Comparison of ENCODE assay signal across 27 cellular contexts in the genomic region with DNA sequence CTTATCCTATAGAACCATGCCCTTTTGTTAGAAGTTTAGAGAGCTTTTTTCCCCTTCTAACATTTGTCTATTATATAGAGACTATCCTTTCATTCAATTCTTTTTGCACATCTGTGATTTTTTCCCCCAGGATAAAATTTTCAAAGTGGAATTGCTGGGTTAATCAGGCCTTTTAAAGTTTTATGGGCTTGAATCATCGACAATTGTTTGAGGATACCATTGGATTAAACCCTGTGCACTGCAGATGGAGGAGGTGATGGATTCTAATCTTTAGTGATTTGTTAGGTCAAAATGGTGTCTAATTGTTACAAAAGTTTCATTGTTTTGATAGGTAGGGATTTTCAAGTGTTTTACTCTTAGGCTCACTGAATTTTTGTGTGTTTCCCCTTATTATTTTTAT.
"Had no signal": no experiment of that assay in that cellular context is flagged by ENCODE, and none has a peak within 500 bp of the region (broad histone marks: within the 10 kb centered on the region; RNA-seq: fewer than 3 reads in every experiment).

No MANE protein-coding gene starts in this region.

- H3K4me3 ChIP-seq: stomach, suprapubic skin, testis, thoracic aorta, thyroid gland, tibial artery, tibial nerve, transverse colon, upper lobe of left lung, uterus, vagina had no signal

- H3K27me3 Mint-ChIP-seq: stimulated activated memory B cell treated with anti-CD40 and anti-IgM and Interleukin-4, amounts not matched to agents 10 μg/mL and 1 μg/mL and 100 μg/mL, for 72 hours; stimulated activated naive CD8-positive, alpha-beta T cell treated with anti-CD3 and anti-CD28 coated beads, Interleukin-15, amount 100 ng/mL, for 72 hours had no signal

- H3K36me3 ChIP-seq: stomach, suprapubic skin, thoracic aorta, thyroid gland, tibial artery, tibial nerve, transverse colon, upper lobe of left lung, uterus, vagina had no signal

- H3K27me3 ChIP-seq: stomach, suprapubic skin, testis, thyroid gland, tibial artery, tibial nerve, transverse colon, upper lobe of left lung, uterus, vagina had no signal

- H3K4me1 Mint-ChIP-seq: stimulated activated memory B cell treated with anti-CD40 and anti-IgM and Interleukin-4, amounts not matched to agents 10 μg/mL and 1 μg/mL and 100 μg/mL, for 72 hours; stimulated activated naive B cell treated with anti-CD40 and anti-IgM and Interleukin-4, amounts not matched to agents 10 μg/mL and 1 μg/mL and 100 μg/mL, for 72 hours had no signal

- H3K36me3 Mint-ChIP-seq: stimulated activated effector memory CD8-positive, alpha-beta T cell treated with anti-CD3 and anti-CD28 coated beads, Interleukin-12 subunit alpha, Interleukin-12 subunit beta, amount 100 ng/mL, for 72 hours; stimulated activated memory B cell treated with anti-CD40 and anti-IgM and Interleukin-4, amounts not matched to agents 10 μg/mL and 1 μg/mL and 100 μg/mL, for 72 hours; stimulated activated naive B cell treated with anti-CD40 and anti-IgM and Interleukin-4, amounts not matched to agents 10 μg/mL and 1 μg/mL and 100 μg/mL, for 72 hours; type B pancreatic cell had no signal

- ATAC-seq: stimulated activated effector memory CD8-positive, alpha-beta T cell treated with anti-CD3 and anti-CD28 coated beads, Interleukin-12 subunit alpha, Interleukin-12 subunit beta, amount 100 ng/mL, for 72 hours; stimulated activated memory B cell treated with anti-CD40 and anti-IgM and Interleukin-4, amounts not matched to agents 10 μg/mL and 1 μg/mL and 100 μg/mL, for 72 hours; stimulated activated naive B cell treated with anti-CD40 and anti-IgM and Interleukin-4, amounts not matched to agents 10 μg/mL and 1 μg/mL and 100 μg/mL, for 72 hours; stimulated activated naive CD8-positive, alpha-beta T cell treated with anti-CD3 and anti-CD28 coated beads, Interleukin-15, amount 100 ng/mL, for 72 hours; stimulated activated naive CD8-positive, alpha-beta T cell treated with anti-CD3 and anti-CD28 coated beads, Interleukin-15, Interleukin-2, amounts not matched to agents 100 U/mL and 50 U/mL, for 24 hours had no signal

- H3K27ac Mint-ChIP-seq: stimulated activated effector memory CD8-positive, alpha-beta T cell treated with anti-CD3 and anti-CD28 coated beads, Interleukin-12 subunit alpha, Interleukin-12 subunit beta, amount 100 ng/mL, for 72 hours; stimulated activated memory B cell treated with anti-CD40 and anti-IgM and Interleukin-4, amounts not matched to agents 10 μg/mL and 1 μg/mL and 100 μg/mL, for 72 hours; stimulated activated naive B cell treated with anti-CD40 and anti-IgM and Interleukin-4, amounts not matched to agents 10 μg/mL and 1 μg/mL and 100 μg/mL, for 72 hours; stimulated activated naive CD8-positive, alpha-beta T cell treated with anti-CD3 and anti-CD28 coated beads, Interleukin-15, amount 100 ng/mL, for 72 hours; stimulated activated naive CD8-positive, alpha-beta T cell treated with anti-CD3 and anti-CD28 coated beads, Interleukin-15, Interleukin-2, amounts not matched to agents 100 ng/mL and 50 ng/mL, for 24 hours; type B pancreatic cell had no signal

- H3K27ac ChIP-seq: stomach, suprapubic skin, testis, thoracic aorta, thyroid gland, tibial artery, tibial nerve, transverse colon, upper lobe of left lung, uterus, vagina had no signal

- H3K9me3 ChIP-seq: stomach, suprapubic skin, testis, thoracic aorta, thyroid gland, tibial artery, tibial nerve, transverse colon, upper lobe of left lung, uterus, vagina had no signal

- H3K4me3 Mint-ChIP-seq: stimulated activated effector memory CD8-positive, alpha-beta T cell treated with anti-CD3 and anti-CD28 coated beads, Interleukin-12 subunit alpha, Interleukin-12 subunit beta, amount 100 ng/mL, for 72 hours; stimulated activated memory B cell treated with anti-CD40 and anti-IgM and Interleukin-4, amounts not matched to agents 10 μg/mL and 1 μg/mL and 100 μg/mL, for 72 hours; stimulated activated naive B cell treated with anti-CD40 and anti-IgM and Interleukin-4, amounts not matched to agents 10 μg/mL and 1 μg/mL and 100 μg/mL, for 72 hours; stimulated activated naive CD8-positive, alpha-beta T cell treated with anti-CD3 and anti-CD28 coated beads, Interleukin-15, amount 100 ng/mL, for 72 hours; stimulated activated naive CD8-positive, alpha-beta T cell treated with anti-CD3 and anti-CD28 coated beads, Interleukin-15, Interleukin-2, amounts not matched to agents 100 ng/mL and 50 ng/mL, for 24 hours; type B pancreatic cell had no signal

- DNase-seq: stimulated activated CD4-positive, alpha-beta T cell treated with anti-CD3 and anti-CD28 coated beads, Interleukin-2, amount 100 ng/mL, for 24 hours; stimulated activated CD4-positive, alpha-beta T cell treated with anti-CD3 and anti-CD28 coated beads, Interleukin-4, amount 100 ng/mL, for 1 hour; stimulated activated CD4-positive, alpha-beta T cell treated with anti-CD3 and anti-CD28 coated beads, Interleukin-4, amount 100 ng/mL, for 24 hours; stimulated activated CD4-positive, alpha-beta T cell treated with anti-CD3 and anti-CD28 coated beads, Interleukin-4, amount 100 ng/mL, for 4 hours; stimulated activated CD8-positive, alpha-beta memory T cell treated with anti-CD3 and anti-CD28 coated beads, Interleukin-4, amount 100 ng/mL, for 48 hours; stimulated activated naive B cell treated with anti-CD40 and anti-IgM and Interleukin-4, amounts not matched to agents 10 μg/mL and 1 μg/mL and 100 μg/mL, for 72 hours; stimulated activated naive CD4-positive, alpha-beta T cell; stimulated activated naive CD4-positive, alpha-beta T cell treated with Interleukin-2 at 50 U/mL for 16 hours; stimulated activated naive CD8-positive, alpha-beta T cell treated with anti-CD3 and anti-CD28 coated beads, Interleukin-15, amount 100 ng/mL, for 72 hours; stimulated activated naive CD8-positive, alpha-beta T cell treated with anti-CD3 and anti-CD28 coated beads, Interleukin-15, Interleukin-2, amounts not matched to agents 100 U/mL and 50 U/mL, for 24 hours; stomach; substantia nigra; testis; thyroid gland; tibial artery; transverse colon; trophoblast cell; upper lobe of left lung; uterus had no signal

- H3K9me3 Mint-ChIP-seq: stimulated activated effector memory CD8-positive, alpha-beta T cell treated with anti-CD3 and anti-CD28 coated beads, Interleukin-12 subunit alpha, Interleukin-12 subunit beta, amount 100 ng/mL, for 72 hours; stimulated activated memory B cell treated with anti-CD40 and anti-IgM and Interleukin-4, amounts not matched to agents 10 μg/mL and 1 μg/mL and 100 μg/mL, for 72 hours; stimulated activated naive B cell treated with anti-CD40 and anti-IgM and Interleukin-4, amounts not matched to agents 10 μg/mL and 1 μg/mL and 100 μg/mL, for 72 hours; type B pancreatic cell had no signal

- H3K4me1 ChIP-seq: suprapubic skin, testis, thyroid gland, tibial artery, tibial nerve, transverse colon, upper lobe of left lung, uterus, vagina had no signal
